In the genomic region with DNA sequence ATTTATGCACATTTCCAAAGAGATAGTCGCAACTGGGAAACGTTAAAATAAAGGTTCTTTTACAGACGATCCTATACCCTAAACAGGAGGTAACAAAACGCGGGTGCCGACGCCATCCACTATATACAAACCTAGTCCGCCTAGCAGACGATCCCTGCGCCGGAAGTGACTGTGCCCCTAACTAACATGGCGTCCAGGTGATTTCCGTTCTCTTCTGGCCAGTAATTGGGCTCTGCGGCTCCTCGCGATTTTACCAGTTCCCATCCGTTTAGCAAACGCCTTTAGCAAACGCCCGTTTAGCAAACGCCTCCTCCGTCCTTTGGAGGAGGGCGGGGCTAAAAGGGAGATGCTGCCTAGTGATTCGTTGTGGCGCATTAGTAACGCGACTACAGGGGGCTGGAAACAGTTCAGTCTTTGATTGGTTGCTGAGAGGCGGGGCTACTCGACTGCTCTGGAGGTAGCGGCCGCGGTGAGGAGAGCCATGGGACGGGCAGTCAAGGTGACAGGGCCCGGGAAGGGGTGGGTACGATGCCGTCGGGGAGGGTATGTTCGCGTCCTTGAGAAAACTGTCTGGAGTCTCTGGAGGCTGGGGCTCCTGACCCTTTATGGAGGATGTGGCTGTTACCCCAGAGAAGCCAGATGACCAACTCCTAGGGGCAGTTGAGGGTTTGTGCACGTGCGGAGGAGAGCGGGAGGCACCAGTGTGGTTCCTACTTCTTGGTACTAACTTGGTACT, we compare ENCODE assay signal across 8 cellular contexts. TPM values are rescaled to one million over a fixed set of nuclear protein-coding genes. Genes with fewer than 3 reads are reported as not detected.
DNase-seq lines count a peak whose midpoint lies in the region; ATAC-seq and TF ChIP-seq lines count a peak whose summit lies in the region.

Gene LYRM7 (plus strand): TSS at position 405 of the 736 bp plus-strand sequence. CDS start 77 bp downstream, at position 482.

- H3K27ac Mint-ChIP-seq in activated naive CD4-positive, alpha-beta T cell treated with anti-CD3 and anti-CD28 coated beads, Interleukin-2, amount 50 U/mL, for 24 hours = peak within 1 kb of the TSS; percentile 97

- TF ChIP-seq CTCF in GM06990 (IDR thresholded peaks at IDR 0.05; ENCODE audit: insufficient read depth, low read length, poor library complexity, severe bottlenecking) (no peak), testis (IDR thresholded peaks at IDR 0.05) (no peak)

- peak; percentile 56 for TF ChIP-seq POLR2A in testis (IDR thresholded peaks at IDR 0.05)

- DNase-seq in GM06990 (ENCODE audit: extremely low read depth, insufficient read length) = peak; percentile 86
- DNase-seq in NCI-H1092 (lab: John Stamatoyannopoulos, UW) = peak; percentile 97
- DNase-seq in glomerular endothelial cell (ENCODE audit: extremely low read depth, low read depth, low spot score) = peak; percentile 98
- DNase-seq in occipital lobe (lab: John Stamatoyannopoulos, UW) = peak; percentile 99
- peak; percentile 98 for DNase-seq in testis

- no peaks in the 10 kb centered on the region for H3K9me3 Mint-ChIP-seq in activated naive CD4-positive, alpha-beta T cell treated with anti-CD3 and anti-CD28 coated beads, Interleukin-2, amount 50 U/mL, for 24 hours

- ATAC-seq in HG02588 (IDR thresholded peaks at IDR 0.05; ENCODE audit: unreplicated experiment) (peak; percentile 98), SK-N-SH treated with all-trans-retinoic acid at 6 μM for 48 hours (peak; percentile 99)

- peak within 1 kb of the TSS; percentile 82 to 84 for H3K27ac ChIP-seq in testis

- H3K36me3 ChIP-seq in GM06990 (ENCODE audit: control insufficient read depth, insufficient read depth, low read length) (no peaks in the 10 kb centered on the region), testis (ENCODE audit: low read depth, missing control alignments) (no peaks in the 10 kb centered on the region)

- intact Hi-C loops in testis (cut with DNase I; ENCODE audit: low total_unique reads) = no loop called here

- no peaks in the 10 kb centered on the region for H3K27me3 ChIP-seq in GM06990 (replicated peaks; ENCODE audit: control insufficient read depth, insufficient read depth, low read length)
- no peaks in the 10 kb centered on the region for H3K27me3 ChIP-seq in testis

- H3K36me3 Mint-ChIP-seq in activated naive CD4-positive, alpha-beta T cell treated with anti-CD3 and anti-CD28 coated beads, Interleukin-2, amount 50 U/mL, for 24 hours = no peaks in the 10 kb centered on the region

- peaks cover 10% of the 10 kb centered on the region for H3K4me1 ChIP-seq in testis

- WGBS in testis, 2 donors = 0% methylated on average over 29 to 42 of the region's 42 CpGs

- H3K4me3 ChIP-seq in GM06990 (replicated peaks; ENCODE audit: low read depth, low read length) (peak within 1 kb of the TSS; percentile 76), testis (peak within 1 kb of the TSS; percentile 70 to 78)

- H3K27me3 Mint-ChIP-seq in activated naive CD4-positive, alpha-beta T cell treated with anti-CD3 and anti-CD28 coated beads, Interleukin-2, amount 50 U/mL, for 24 hours = no peaks in the 10 kb centered on the region

- H3K9me3 ChIP-seq in testis = no peaks in the 10 kb centered on the region

- peak within 1 kb of the TSS; percentile 96 for H3K4me3 Mint-ChIP-seq in activated naive CD4-positive, alpha-beta T cell treated with anti-CD3 and anti-CD28 coated beads, Interleukin-2, amount 50 U/mL, for 24 hours

- peaks cover 61% of the 10 kb centered on the region for H3K4me1 Mint-ChIP-seq in activated naive CD4-positive, alpha-beta T cell treated with anti-CD3 and anti-CD28 coated beads, Interleukin-2, amount 50 U/mL, for 24 hours

TF ChIP-seq in SK-N-SH treated with all-trans-retinoic acid at 6 μM for 48 hours, 23 proteins besides CTCF, POLR2A, EP300 and RAD21:
- TF ChIP-seq CREB5 (CRISPR knock-in tag; IDR thresholded peaks at IDR 0.05; ENCODE audit: low read depth) (no peak), OSR1 (CRISPR knock-in tag; IDR thresholded peaks at IDR 0.05) (no peak), ISL1 (CRISPR knock-in tag; IDR thresholded peaks at IDR 0.05) (no peak), ZNF70 (CRISPR knock-in tag; IDR thresholded peaks at IDR 0.05) (no peak)

RNA-seq across cellular contexts. Expression of gene LYRM7, which starts in this region (rescaled TPM):
- total RNA-seq in glomerular endothelial cell (4.0 and 4.3 TPM in 2 replicates), occipital lobe (28.7 TPM), testis (10 to 100 TPM; 12.1 to 13.2 TPM)
- polyA plus RNA-seq in testis (ENCODE audit: insufficient read depth, low read depth, low replicate concordance) = 14.4 TPM

Comparison
In these comparisons a context has a peak if more than half of its experiments do, and no peak if none do; other contexts are left out.
1. Peak in every context shown above with its lines: DNase-seq, ATAC-seq, H3K4me3 ChIP-seq and H3K27ac ChIP-seq.